Comparison of ENCODE assay signal across 24 cellular contexts in genomic region chr13:74424455-74424854, GRCh38.
"Had no signal": no experiment of that assay in that cellular context is flagged by ENCODE, and none has a peak within 500 bp of the region (broad histone marks: within the 10 kb centered on the region; RNA-seq: fewer than 3 reads in every experiment).

No MANE protein-coding gene starts in this region.

- H3K9me3 ChIP-seq: neutrophil, ovary, psoas muscle, right lobe of liver, sigmoid colon, stomach, thoracic aorta, thyroid gland, tibial nerve, upper lobe of right lung, uterus had no signal

- H2AFZ ChIP-seq: parathyroid adenoma had no signal

- H3K4me3 ChIP-seq: ovary, psoas muscle, right lobe of liver, sigmoid colon, stomach, thoracic aorta, thyroid gland, tibial nerve, upper lobe of right lung, uterus had no signal

- H3K9ac ChIP-seq: parathyroid adenoma had no signal

- DNase-seq: naive thymus-derived CD4-positive, alpha-beta T cell; natural killer cell; nucleus accumbens; ovary; posterior cingulate gyrus; psoas muscle; right cardiac atrium; right lobe of liver; sigmoid colon; small intestine; stimulated activated CD4-positive, alpha-beta T cell treated with anti-CD3 and anti-CD28 coated beads, Interleukin-15, amount 100 ng/mL, for 24 hours; stimulated activated CD4-positive, alpha-beta T cell treated with anti-CD3 and anti-CD28 coated beads, Interleukin-2, amount 100 ng/mL, for 24 hours; stimulated activated CD4-positive, alpha-beta T cell treated with anti-CD3 and anti-CD28 coated beads, Interleukin-2, amount 100 ng/mL, for 48 hours; stimulated activated CD4-positive, alpha-beta T cell treated with anti-CD3 and anti-CD28 coated beads, Interleukin-4, amount 100 ng/mL, for 24 hours; stimulated activated naive B cell treated with anti-CD40 and anti-IgM and Interleukin-4, amounts not matched to agents 10 μg/mL and 1 μg/mL and 100 μg/mL, for 72 hours; stimulated activated naive CD4-positive, alpha-beta T cell treated with Interleukin-2 at 50 U/mL for 16 hours; stomach; thyroid gland; upper lobe of right lung; uterus had no signal

- H3K4me1 ChIP-seq: parathyroid adenoma, psoas muscle, right lobe of liver, sigmoid colon, stomach, thyroid gland, tibial nerve, upper lobe of right lung, uterus had no signal

- H3K27ac ChIP-seq: neutrophil, ovary, parathyroid adenoma, psoas muscle, right lobe of liver, sigmoid colon, stomach, thoracic aorta, thyroid gland, tibial nerve, upper lobe of right lung, uterus had no signal

- H3K79me2 ChIP-seq: parathyroid adenoma had no signal

- H3K36me3 ChIP-seq: neutrophil, ovary, right lobe of liver, sigmoid colon, stomach, thoracic aorta, thyroid gland, tibial nerve, upper lobe of right lung, uterus had no signal

- H3K27me3 ChIP-seq: neutrophil, right lobe of liver, sigmoid colon, stomach, thyroid gland, tibial nerve, upper lobe of right lung, uterus had no signal
